ENCODE assay signal across 1 cellular context in the genomic region with DNA sequence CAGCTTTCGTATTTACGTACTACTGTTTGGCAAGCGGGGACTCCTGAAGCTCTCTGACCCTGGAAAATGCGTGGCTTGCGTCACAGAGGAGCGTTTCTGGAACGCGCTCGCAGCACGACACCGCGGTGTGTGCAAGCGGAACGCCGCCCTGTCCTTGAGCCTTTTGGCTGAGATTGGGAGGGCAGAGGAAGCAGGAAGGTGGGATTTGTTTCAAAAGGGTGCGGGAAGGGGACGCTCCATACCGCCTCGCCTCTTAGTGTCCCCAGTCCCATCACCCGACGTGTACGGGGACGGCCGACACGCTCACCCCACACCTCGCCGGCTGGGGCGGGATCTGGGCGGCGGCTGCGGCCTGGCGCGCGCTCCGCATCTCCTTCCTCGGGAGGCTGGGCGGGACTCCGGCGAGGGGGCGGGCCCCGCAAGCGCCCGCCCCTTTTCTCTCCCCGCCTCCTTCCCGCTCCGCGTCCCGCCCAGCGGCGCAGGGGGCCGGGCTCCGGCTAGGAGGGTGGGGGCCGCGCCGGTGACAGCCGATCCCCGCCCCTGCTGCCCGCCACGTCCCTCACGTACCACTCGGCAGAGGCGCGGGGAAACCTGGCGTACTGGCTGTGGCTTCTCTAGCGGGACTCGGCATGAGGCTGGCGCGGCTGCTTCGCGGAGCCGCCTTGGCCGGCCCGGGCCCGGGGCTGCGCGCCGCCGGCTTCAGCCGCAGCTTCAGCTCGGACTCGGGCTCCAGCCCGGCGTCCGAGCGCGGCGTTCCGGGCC.
TF ChIP-seq lines count a peak whose summit lies in the region.

Gene PDK1 (plus strand): TSS at position 569 of the 762 bp plus-strand sequence. CDS start 61 bp downstream, at position 630.

TF ChIP-seq in H1, 55 proteins besides CTCF, POLR2A, EP300 and RAD21 (continued from another document):
- TF ChIP-seq GTF2F1 (IDR thresholded peaks at IDR 0.05; ENCODE audit: borderline replicate concordance, low read depth, low read length) (peak; percentile 25; the same call in 1 of the 2 replicates), SP4 (IDR thresholded peaks at IDR 0.05; ENCODE audit: low read length) (peak; percentile 74; the same call in 1 of the 2 replicates), CEBPB (IDR thresholded peaks at IDR 0.05; ENCODE audit: low read depth, low read length) (peak; percentile 48), TAF7 (optimal IDR thresholded peaks at IDR 0.05; ENCODE audit: borderline replicate concordance, low read depth, low read length) (peak; percentile 82)
